15 cellular contexts compared by ENCODE assay signal in the genomic region with DNA sequence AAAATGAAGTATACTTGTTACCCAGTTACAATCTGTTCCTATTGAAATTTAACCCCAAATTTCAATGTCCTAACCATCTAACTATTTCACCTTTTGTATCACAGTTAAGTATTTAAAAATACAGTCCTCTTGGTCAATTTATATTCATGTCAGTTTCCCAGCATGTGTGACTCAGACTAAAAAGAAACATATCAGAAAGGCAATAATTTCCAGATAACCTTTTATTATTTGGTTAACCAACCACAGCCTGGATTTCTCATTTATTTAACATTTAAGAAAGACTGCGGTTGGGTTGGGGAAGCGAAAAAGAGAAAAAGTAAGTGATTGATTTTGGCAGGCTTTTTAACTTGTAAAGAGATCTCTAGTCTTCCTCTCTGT.
"Had no signal": no experiment of that assay in that cellular context is flagged by ENCODE, and none has a peak within 500 bp of the region (broad histone marks: within the 10 kb centered on the region; RNA-seq: fewer than 3 reads in every experiment).

No MANE protein-coding gene starts in this region.

- H3K9me3 Mint-ChIP-seq: activated CD4-positive, alpha-beta T cell treated with anti-CD3 and anti-CD28 coated beads, Interleukin-2, amount 10 ng/mL, durations not matched to agents 24 days and 14 days; activated naive CD4-positive, alpha-beta T cell treated with anti-CD3 and anti-CD28 coated beads, Interleukin-2, amount 50 U/mL, for 24 hours had no signal

- H3K4me3 ChIP-seq: dorsolateral prefrontal cortex, lung, transverse colon, vagina had no signal

- H3K4me1 Mint-ChIP-seq: activated B cell treated with CpG ODN at 0.5 μM for 24 hours; activated CD4-positive, alpha-beta T cell treated with anti-CD3 and anti-CD28 coated beads, Interleukin-2, amount 10 ng/mL, durations not matched to agents 24 days and 14 days; activated naive CD4-positive, alpha-beta T cell treated with anti-CD3 and anti-CD28 coated beads, Interleukin-2, amount 50 U/mL, for 24 hours; nephron progenitor cell; stimulated activated naive B cell treated with anti-CD40 and anti-IgM and Interleukin-4, amounts not matched to agents 10 μg/mL and 1 μg/mL and 100 μg/mL, for 72 hours had no signal

- H3K27ac Mint-ChIP-seq: activated B cell treated with CpG ODN at 0.5 μM for 24 hours; activated CD4-positive, alpha-beta T cell treated with anti-CD3 and anti-CD28 coated beads, Interleukin-2, amount 10 ng/mL, durations not matched to agents 24 days and 14 days; mesothelial cell of epicardium; nephron progenitor cell; stimulated activated naive B cell treated with anti-CD40 and anti-IgM and Interleukin-4, amounts not matched to agents 10 μg/mL and 1 μg/mL and 100 μg/mL, for 72 hours had no signal

- H3K36me3 ChIP-seq: transverse colon, vagina had no signal

- H3K4me1 ChIP-seq: parathyroid adenoma, transverse colon, vagina had no signal

- DNase-seq: activated B cell treated with CpG ODN at 0.5 μM for 24 hours; activated CD4-positive, alpha-beta T cell treated with anti-CD3 and anti-CD28 coated beads, Interleukin-2, amount 10 ng/mL, durations not matched to agents 24 days and 14 days; activated effector memory CD4-positive, alpha-beta T cell treated with Interleukin-2 at 50 U/mL for 16 hours; amygdala; dorsolateral prefrontal cortex; glutamatergic neuron; nephron progenitor cell; stimulated activated CD4-positive, alpha-beta T cell treated with anti-CD3 and anti-CD28 coated beads, Interleukin-2, amount 100 ng/mL, for 48 hours; stimulated activated naive B cell treated with anti-CD40 and anti-IgM and Interleukin-4, amounts not matched to agents 10 μg/mL and 1 μg/mL and 100 μg/mL, for 72 hours; transverse colon had no signal

- H3K36me3 Mint-ChIP-seq: activated naive CD4-positive, alpha-beta T cell treated with anti-CD3 and anti-CD28 coated beads, Interleukin-2, amount 50 U/mL, for 24 hours; mesothelial cell of epicardium; stimulated activated naive B cell treated with anti-CD40 and anti-IgM and Interleukin-4, amounts not matched to agents 10 μg/mL and 1 μg/mL and 100 μg/mL, for 72 hours had no signal

- H3K27ac ChIP-seq: dorsolateral prefrontal cortex, parathyroid adenoma, transverse colon, vagina had no signal

- H3K27me3 ChIP-seq: dorsolateral prefrontal cortex, transverse colon, vagina had no signal

- H3K4me3 Mint-ChIP-seq: activated B cell treated with CpG ODN at 0.5 μM for 24 hours; activated CD4-positive, alpha-beta T cell treated with anti-CD3 and anti-CD28 coated beads, Interleukin-2, amount 10 ng/mL, durations not matched to agents 24 days and 14 days; activated naive CD4-positive, alpha-beta T cell treated with anti-CD3 and anti-CD28 coated beads, Interleukin-2, amount 50 U/mL, for 24 hours; mesothelial cell of epicardium; nephron progenitor cell; stimulated activated naive B cell treated with anti-CD40 and anti-IgM and Interleukin-4, amounts not matched to agents 10 μg/mL and 1 μg/mL and 100 μg/mL, for 72 hours had no signal

- H3K27me3 Mint-ChIP-seq: activated B cell treated with CpG ODN at 0.5 μM for 24 hours; activated CD4-positive, alpha-beta T cell treated with anti-CD3 and anti-CD28 coated beads, Interleukin-2, amount 10 ng/mL, durations not matched to agents 24 days and 14 days; activated naive CD4-positive, alpha-beta T cell treated with anti-CD3 and anti-CD28 coated beads, Interleukin-2, amount 50 U/mL, for 24 hours; stimulated activated naive B cell treated with anti-CD40 and anti-IgM and Interleukin-4, amounts not matched to agents 10 μg/mL and 1 μg/mL and 100 μg/mL, for 72 hours had no signal

- ATAC-seq: stimulated activated naive B cell treated with anti-CD40 and anti-IgM and Interleukin-4, amounts not matched to agents 10 μg/mL and 1 μg/mL and 100 μg/mL, for 72 hours had no signal

- H3K9me3 ChIP-seq: transverse colon, vagina had no signal
